12 cellular contexts compared by ENCODE assay signal in genomic region chr17:2637422-2637821, GRCh38.
"Had no signal": no experiment of that assay in that cellular context is flagged by ENCODE, and none has a peak within 500 bp of the region (broad histone marks: within the 10 kb centered on the region; RNA-seq: fewer than 3 reads in every experiment).

No MANE protein-coding gene starts in this region.

- H3K9me3 ChIP-seq: ascending aorta, left ventricle myocardium inferior, mucosa of descending colon, sigmoid colon, spleen, thoracic aorta, vagina had no signal

- H3K27me3 Mint-ChIP-seq: activated B cell treated with CpG ODN at 0.5 μM for 24 hours; activated CD4-positive, alpha-beta T cell treated with anti-CD3 and anti-CD28 coated beads, Interleukin-2, amount 10 ng/mL, durations not matched to agents 7 days and 5 days had no signal

- H3K27ac ChIP-seq: ascending aorta, left ventricle myocardium inferior, sigmoid colon, spleen, thoracic aorta, vagina had no signal

- H3K4me3 ChIP-seq: ascending aorta, left ventricle myocardium inferior, mucosa of descending colon, sigmoid colon, spleen, thoracic aorta, vagina had no signal

- ATAC-seq: esophagus mucosa, mucosa of descending colon had no signal

- H3K9me3 Mint-ChIP-seq: activated B cell treated with CpG ODN at 0.5 μM for 24 hours; activated CD4-positive, alpha-beta T cell treated with anti-CD3 and anti-CD28 coated beads, Interleukin-2, amount 10 ng/mL, durations not matched to agents 7 days and 5 days had no signal

- H3K4me3 Mint-ChIP-seq: activated B cell treated with CpG ODN at 0.5 μM for 24 hours; activated CD4-positive, alpha-beta T cell treated with anti-CD3 and anti-CD28 coated beads, Interleukin-2, amount 10 ng/mL, durations not matched to agents 7 days and 5 days had no signal

- H3K27me3 ChIP-seq: ascending aorta, sigmoid colon, spleen, vagina had no signal

- H3K27ac Mint-ChIP-seq: activated CD4-positive, alpha-beta T cell treated with anti-CD3 and anti-CD28 coated beads, Interleukin-2, amount 10 ng/mL, durations not matched to agents 7 days and 5 days had no signal

- DNase-seq: activated B cell treated with CpG ODN at 0.5 μM for 24 hours; activated CD4-positive, alpha-beta T cell treated with anti-CD3 and anti-CD28 coated beads, Interleukin-2, amount 10 ng/mL, durations not matched to agents 7 days and 5 days; activated gamma-delta T cell; activated T-cell treated with anti-CD3 and anti-CD28 coated beads for 4 hours; left ventricle myocardium inferior; mucosa of descending colon; sigmoid colon; spleen had no signal
